11 cellular contexts compared by ENCODE assay signal in genomic region chr19:50567052-50567841, GRCh38. TPM values are rescaled to one million over a fixed set of nuclear protein-coding genes. Genes with fewer than 3 reads are reported as not detected.
DNase-seq lines count a peak whose midpoint lies in the region; ATAC-seq and TF ChIP-seq lines count a peak whose summit lies in the region.
"Had no signal": no experiment of that assay in that cellular context is flagged by ENCODE, and none has a peak within 500 bp of the region (broad histone marks: within the 10 kb centered on the region; RNA-seq: fewer than 3 reads in every experiment).

No MANE protein-coding gene starts in this region.

- peak overlapping the region; percentile 39 for H3K4me3 Mint-ChIP-seq in endodermal cell

- no peak for ATAC-seq in HG03571 (IDR thresholded peaks at IDR 0.05; ENCODE audit: unreplicated experiment)

- H3K27ac ChIP-seq in endodermal cell (ENCODE audit: low read depth, low read length): peak overlapping the region; percentile 82
- no peak overlapping the region for H3K27ac ChIP-seq in osteoblast (ENCODE audit: low read depth, low read length)
- H3K27ac ChIP-seq: 22Rv1 had no signal

- TF ChIP-seq CTCF in endodermal cell (conservative IDR thresholded peaks at IDR 0.05): no peak
- TF ChIP-seq CTCF in osteoblast (IDR thresholded peaks at IDR 0.05; ENCODE audit: extremely low read depth, low read depth, low read length): no peak

- H3K27me3 ChIP-seq in endodermal cell (ENCODE audit: control insufficient read depth, insufficient read depth, low read length, poor library complexity, severe bottlenecking) (peaks cover 28% of the 10 kb centered on the region), osteoblast (ENCODE audit: insufficient read depth, low read length) (peaks cover 19% of the 10 kb centered on the region)

- no peak overlapping the region for H3K27ac Mint-ChIP-seq in endodermal cell

- H3K4me2 ChIP-seq in osteoblast (ENCODE audit: insufficient read depth, low read length): no peak overlapping the region

- H3K4me1 Mint-ChIP-seq in endodermal cell: peaks cover 4% of the 10 kb centered on the region

- H3K4me1 ChIP-seq in endodermal cell (ENCODE audit: control insufficient read depth, insufficient read depth, low read length) (no peaks in the 10 kb centered on the region), osteoblast (ENCODE audit: insufficient read depth, low read length) (no peaks in the 10 kb centered on the region)

- no peak overlapping the region for H3K9ac ChIP-seq in endodermal cell (ENCODE audit: extremely low read depth, low read length, poor library complexity, severe bottlenecking)

- WGBS in endodermal cell (ENCODE audit: insufficient coverage in 1 of 2, insufficient read length in 1 of 2), 2 experiments: 39 to 40% methylated on average over 5 to 16 of the region's 38 CpGs

- no peaks in the 10 kb centered on the region for H3K9me3 Mint-ChIP-seq in endodermal cell

- peaks cover 85% of the 10 kb centered on the region for H3K27me3 Mint-ChIP-seq in endodermal cell (ENCODE audit: insufficient read depth)

- H3K36me3 ChIP-seq in endodermal cell (ENCODE audit: control insufficient read depth, insufficient read depth, low read length) (no peaks in the 10 kb centered on the region), osteoblast (ENCODE audit: insufficient read depth, low read length) (no peaks in the 10 kb centered on the region)

- no peak overlapping the region for H2AFZ ChIP-seq in osteoblast (ENCODE audit: low read length)

- no peaks in the 10 kb centered on the region for H3K79me2 ChIP-seq in osteoblast (ENCODE audit: insufficient read depth, low read length)

- DNase-seq in DMS 273 (lab: John Stamatoyannopoulos, UW; ENCODE audit: unreplicated experiment) (peak; percentile 73), DMS 273 treated with DMSO at 0.1 percent for 48 hours (lab: John Stamatoyannopoulos, UW) (no peak), NCI-H2196 treated with DMSO at 0.1 percent for 48 hours (lab: John Stamatoyannopoulos, UW; ENCODE audit: unreplicated experiment) (peak; percentile 16), endodermal cell (peak; percentile 59), osteoblast (ENCODE audit: insufficient read length, low spot score, missing footprints) (peak; percentile 68), SW480 (ENCODE audit: low spot score) (no peak)
- DNase-seq in stimulated activated CD4-positive, alpha-beta T cell treated with anti-CD3 and anti-CD28 coated beads, Interleukin-1b, Interleukin-23, amount 100 ng/mL, for 48 hours: no peak
- DNase-seq: NCI-H226 had no signal

- H4K20me1 ChIP-seq in osteoblast (ENCODE audit: insufficient read depth, low read length): no peaks in the 10 kb centered on the region

- no peak overlapping the region for H3K4me3 ChIP-seq in endodermal cell (ENCODE audit: low read length)
- no peak overlapping the region for H3K4me3 ChIP-seq in osteoblast (ENCODE audit: insufficient read depth, low read length)

- H3K36me3 Mint-ChIP-seq in endodermal cell (ENCODE audit: low read depth): no peaks in the 10 kb centered on the region

- H3K9me3 ChIP-seq in endodermal cell (ENCODE audit: control insufficient read depth, low read length) (no peaks in the 10 kb centered on the region), osteoblast (ENCODE audit: low read depth, low read length) (no peaks in the 10 kb centered on the region)

RNA-seq across cellular contexts. Expression of gene LRRC4B, which starts 1.0 kb away (rescaled TPM):
- total RNA-seq in endodermal cell (1 to 10 TPM; 2.3 to 7.0 TPM), osteoblast (not detected in 2 replicates)
- polyA plus RNA-seq in endodermal cell (2013, experiment 1 of 2): 48.9 TPM
- 53.8 TPM for polyA plus RNA-seq in endodermal cell (2013, experiment 2 of 2)
- total RNA-seq: T-helper 1 cell treated with Interleukin-12 subunit alpha and Interleukin-12 subunit beta and Interleukin-4 antibody, amounts not matched to agents 30 ng/mL and 1 ng/mL, for 36 hours had no signal

RNA-seq across cellular contexts. Expression of gene ASPDH, which starts 53.5 kb away (rescaled TPM):
- total RNA-seq in endodermal cell (not detected), osteoblast (not detected in 2 replicates)
- polyA plus RNA-seq in endodermal cell (2013, experiment 1 of 2): not detected
- polyA plus RNA-seq in endodermal cell (2013, experiment 2 of 2): not detected
- total RNA-seq: T-helper 1 cell treated with Interleukin-12 subunit alpha and Interleukin-12 subunit beta and Interleukin-4 antibody, amounts not matched to agents 30 ng/mL and 1 ng/mL, for 36 hours had no signal

RNA-seq across cellular contexts. Expression of gene JOSD2, which starts 56.3 kb away (rescaled TPM):
- 10 to 100 TPM; 12.1 to 13.7 TPM for total RNA-seq in endodermal cell
- 5.6 TPM for polyA plus RNA-seq in endodermal cell (2013, experiment 1 of 2)
- polyA plus RNA-seq in endodermal cell (2013, experiment 2 of 2): 4.8 TPM
- 19.4 and 22.8 TPM in 2 replicates for total RNA-seq in osteoblast

Comparison
In these comparisons a context has a peak if more than half of its experiments do, and no peak if none do; other contexts are left out.
1. DNase-seq: peak in DMS 273 (single experiment), NCI-H2196 treated with DMSO at 0.1 percent for 48 hours (single experiment), endodermal cell (single experiment) and osteoblast (single experiment); none in DMS 273 treated with DMSO at 0.1 percent for 48 hours (single experiment), stimulated activated CD4-positive, alpha-beta T cell treated with anti-CD3 and anti-CD28 coated beads, Interleukin-1b, Interleukin-23, amount 100 ng/mL, for 48 hours (single experiment) and SW480 (single experiment).